In the genomic region with DNA sequence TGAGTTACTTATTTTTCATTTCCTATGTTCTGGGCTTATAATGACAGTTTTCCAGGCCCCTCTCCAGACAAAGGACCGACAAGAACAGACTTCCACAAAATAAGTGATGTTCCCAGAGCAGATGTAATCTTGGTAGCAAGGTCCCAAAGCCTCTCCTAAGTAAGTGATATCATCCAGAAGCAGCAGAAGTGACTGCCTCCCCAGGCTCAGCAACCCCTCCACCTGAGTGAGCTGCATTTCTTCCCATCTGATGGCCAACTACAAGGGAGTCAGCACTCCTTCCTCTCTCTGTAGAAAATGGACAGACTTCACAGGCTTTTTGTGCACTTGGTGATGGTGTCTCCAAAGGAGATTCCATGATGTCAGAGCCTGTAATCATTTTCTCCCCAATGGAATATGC, we compare ENCODE assay signal across 22 cellular contexts. TPM values are rescaled to one million over a fixed set of nuclear protein-coding genes. Genes with fewer than 3 reads are reported as not detected.
"Had no signal": no experiment of that assay in that cellular context is flagged by ENCODE, and none has a peak within 500 bp of the region (broad histone marks: within the 10 kb centered on the region; RNA-seq: fewer than 3 reads in every experiment).

No MANE protein-coding gene starts in this region.

- H3K9me3 ChIP-seq: thoracic aorta, upper lobe of left lung had no signal

- H3K36me3 Mint-ChIP-seq: activated naive CD8-positive, alpha-beta T cell treated with anti-CD3 and anti-CD28 coated beads, Interleukin-2, amount 10 ng/mL, durations not matched to agents 7 days and 5 days had no signal

- H3K4me3 Mint-ChIP-seq: activated B cell treated with CpG ODN at 0.5 μM for 24 hours; activated CD4-positive, alpha-beta T cell treated with anti-CD3 and anti-CD28 coated beads for 36 hours; activated naive CD8-positive, alpha-beta T cell treated with anti-CD3 and anti-CD28 coated beads, Interleukin-2, amount 10 ng/mL, durations not matched to agents 7 days and 5 days; activated T-cell treated with anti-CD3 and anti-CD28 coated beads, Interleukin-2, amount 50 U/mL, for 24 hours; activated T-helper 17 cell treated with anti-CD3 and anti-CD28 coated beads, Interleukin-2, amount 50 U/mL, for 72 hours; dendritic cell treated with granulocyte-macrophage colony-stimulating factor and Interleukin-4, amounts not matched to agents 40 ng/mL and 50 ng/mL, for 4 days; naive thymus-derived CD4-positive, alpha-beta T cell had no signal

- H3K4me1 Mint-ChIP-seq: activated B cell treated with CpG ODN at 0.5 μM for 24 hours; activated CD4-positive, alpha-beta T cell treated with anti-CD3 and anti-CD28 coated beads for 36 hours; activated naive CD8-positive, alpha-beta T cell treated with anti-CD3 and anti-CD28 coated beads, Interleukin-2, amount 10 ng/mL, durations not matched to agents 7 days and 5 days; activated T-helper 17 cell treated with anti-CD3 and anti-CD28 coated beads, Interleukin-2, amount 50 U/mL, for 72 hours; naive thymus-derived CD4-positive, alpha-beta T cell had no signal

- H3K4me3 ChIP-seq: thoracic aorta, upper lobe of left lung had no signal

- H3K27ac ChIP-seq: thoracic aorta, upper lobe of left lung had no signal

- DNase-seq: activated B cell treated with CpG ODN at 0.5 μM for 24 hours; activated CD4-positive, alpha-beta T cell treated with anti-CD3 and anti-CD28 coated beads for 36 hours; activated CD4-positive, alpha-beta T cell treated with anti-CD3 and anti-CD28 coated beads, Interleukin-2, amount 50 U/mL, for 4 hours; activated CD8-positive, alpha-beta memory T cell treated with anti-CD3 and anti-CD28 coated beads for 24 hours; activated CD8-positive, alpha-beta memory T cell treated with anti-CD3 and anti-CD28 coated beads, Interleukin-2, amount 50 U/mL, for 4 hours; activated naive CD4-positive, alpha-beta T cell treated with Interleukin-2 at 50 U/mL for 16 hours; activated naive CD8-positive, alpha-beta T cell treated with anti-CD3 and anti-CD28 coated beads, Interleukin-2, amount 10 ng/mL, durations not matched to agents 7 days and 5 days; activated T-cell treated with anti-CD3 and anti-CD28 coated beads, Interleukin-2, amount 50 U/mL, for 24 hours; amniotic stem cell; effector CD4-positive, alpha-beta T cell; foreskin melanocyte; hypothalamus; left cardiac atrium; naive thymus-derived CD4-positive, alpha-beta T cell; stimulated activated CD4-positive, alpha-beta T cell treated with anti-CD3 and anti-CD28 coated beads, Interleukin-2, amount 100 ng/mL, for 48 hours; stimulated activated naive CD4-positive, alpha-beta T cell; T-helper 9 cell; upper lobe of left lung had no signal

- H3K9me3 Mint-ChIP-seq: activated naive CD8-positive, alpha-beta T cell treated with anti-CD3 and anti-CD28 coated beads, Interleukin-2, amount 10 ng/mL, durations not matched to agents 7 days and 5 days; activated T-helper 17 cell treated with anti-CD3 and anti-CD28 coated beads, Interleukin-2, amount 50 U/mL, for 72 hours; dendritic cell treated with granulocyte-macrophage colony-stimulating factor and Interleukin-4, amounts not matched to agents 40 ng/mL and 50 ng/mL, for 4 days had no signal

- ATAC-seq: activated CD4-positive, alpha-beta T cell treated with anti-CD3 and anti-CD28 coated beads for 36 hours; activated T-helper 17 cell treated with anti-CD3 and anti-CD28 coated beads, Interleukin-2, amount 50 U/mL, for 72 hours; left cardiac atrium; naive thymus-derived CD4-positive, alpha-beta T cell had no signal

- H3K27me3 ChIP-seq: upper lobe of left lung had no signal

- H3K27ac Mint-ChIP-seq: activated B cell treated with CpG ODN at 0.5 μM for 24 hours; activated CD4-positive, alpha-beta T cell treated with anti-CD3 and anti-CD28 coated beads for 36 hours; activated naive CD8-positive, alpha-beta T cell treated with anti-CD3 and anti-CD28 coated beads, Interleukin-2, amount 10 ng/mL, durations not matched to agents 7 days and 5 days; activated T-cell treated with anti-CD3 and anti-CD28 coated beads, Interleukin-2, amount 50 U/mL, for 24 hours; activated T-helper 17 cell treated with anti-CD3 and anti-CD28 coated beads, Interleukin-2, amount 50 U/mL, for 72 hours; dendritic cell treated with granulocyte-macrophage colony-stimulating factor and Interleukin-4, amounts not matched to agents 40 ng/mL and 50 ng/mL, for 4 days; naive thymus-derived CD4-positive, alpha-beta T cell; progenitor cell of endocrine pancreas had no signal

- H3K36me3 ChIP-seq: thoracic aorta, upper lobe of left lung had no signal

- H3K27me3 Mint-ChIP-seq: activated CD4-positive, alpha-beta T cell treated with anti-CD3 and anti-CD28 coated beads for 36 hours; activated naive CD8-positive, alpha-beta T cell treated with anti-CD3 and anti-CD28 coated beads, Interleukin-2, amount 10 ng/mL, durations not matched to agents 7 days and 5 days; activated T-cell treated with anti-CD3 and anti-CD28 coated beads, Interleukin-2, amount 50 U/mL, for 24 hours; activated T-helper 17 cell treated with anti-CD3 and anti-CD28 coated beads, Interleukin-2, amount 50 U/mL, for 72 hours; dendritic cell treated with granulocyte-macrophage colony-stimulating factor and Interleukin-4, amounts not matched to agents 40 ng/mL and 50 ng/mL, for 4 days; naive thymus-derived CD4-positive, alpha-beta T cell; progenitor cell of endocrine pancreas had no signal

RNA-seq across cellular contexts. Expression of gene SEMA6A, which starts 57.1 kb away (rescaled TPM):
- total RNA-seq: activated CD4-positive, alpha-beta T cell treated with anti-CD3 and anti-CD28 coated beads for 36 hours; activated naive CD8-positive, alpha-beta T cell treated with anti-CD3 and anti-CD28 coated beads, Interleukin-2, amount 10 ng/mL, durations not matched to agents 7 days and 5 days; naive thymus-derived CD4-positive, alpha-beta T cell had no signal
